Comparison of ENCODE assay signal across 8 cellular contexts in genomic region chr18:80148316-80149199, GRCh38. TPM values are rescaled to one million over a fixed set of nuclear protein-coding genes. Genes with fewer than 3 reads are reported as not detected.
DNase-seq lines count a peak whose midpoint lies in the region; FAIRE-seq and TF ChIP-seq lines count a peak whose summit lies in the region.

No MANE protein-coding gene starts in this region.

- TF ChIP-seq EP300 in neural cell (conservative IDR thresholded peaks at IDR 0.05; ENCODE audit: poor library complexity, severe bottlenecking) = no peak

- H3K4me2 ChIP-seq in endothelial cell of umbilical vein (ENCODE audit: insufficient read depth, low read length) (peak overlapping the region; percentile 93), neural cell (ENCODE audit: low read length) (no peak overlapping the region)

- POLR2A ChIA-PET in endothelial cell of umbilical vein (lab: Charles Lee) = no interaction called here

- H2AFZ ChIP-seq in endothelial cell of umbilical vein (ENCODE audit: low read depth, low read length) = peak overlapping the region; percentile 93
- H2AFZ ChIP-seq in neural cell (ENCODE audit: low read depth, low read length) = no peak overlapping the region

- H3K4me1 ChIP-seq in endothelial cell of umbilical vein (ENCODE audit: control insufficient read depth, extremely low read depth, insufficient read depth, low read length) = peaks cover 8% of the 10 kb centered on the region

- dilution Hi-C loops in endothelial cell of umbilical vein (cut with MboI; ENCODE audit: extremely low pct_ligation_motif_present, low sequenced_read_pairs) = no loop called here

- H3K9me2 ChIP-seq in neural cell (ENCODE audit: insufficient read depth, low read length) = no peaks in the 10 kb centered on the region

- DNase-seq in NCI-H345 (lab: John Stamatoyannopoulos, UW) (peak; percentile 32), NCI-H345 treated with DMSO at 0.1 percent for 48 hours (lab: John Stamatoyannopoulos, UW; ENCODE audit: unreplicated experiment) (no peak), NOMO-1 treated with DMSO at 0.1 percent for 48 hours (lab: John Stamatoyannopoulos, UW; ENCODE audit: unreplicated experiment) (peak; percentile 66), endothelial cell of umbilical vein (ENCODE audit: low read depth, low spot score) (no peak), NCI-H1930 (lab: John Stamatoyannopoulos, UW) (no peak), SHP77 treated with DMSO at 0.1 percent for 48 hours (lab: John Stamatoyannopoulos, UW) (no peak), D341Med (ENCODE audit: low spot score) (no peak)

- TF ChIP-seq CTCF in endothelial cell of umbilical vein (IDR thresholded peaks at IDR 0.05; ENCODE audit: extremely low read depth in 1 of 2, insufficient read depth in 1 of 2, low read depth in 1 of 2, low read length in 2 of 2) (no peak), neural cell (IDR thresholded peaks at IDR 0.05; ENCODE audit: poor library complexity, severe bottlenecking) (no peak)

- intact Hi-C loops in endothelial cell of umbilical vein (cut with micrococcal nuclease) = loop anchor here (5.0 kb wide), 1 partner anchor 36 kb away; no protein-coding TSS in a partner anchor

- H4K20me1 ChIP-seq in endothelial cell of umbilical vein (replicated peaks; ENCODE audit: control insufficient read depth, extremely low read depth, insufficient read depth, low read length) (no peaks in the 10 kb centered on the region), neural cell (ENCODE audit: insufficient read depth) (no peaks in the 10 kb centered on the region)

- H3K9me3 ChIP-seq in endothelial cell of umbilical vein (replicated peaks; ENCODE audit: control insufficient read depth, insufficient read depth, low read length) (no peaks in the 10 kb centered on the region), neural cell (ENCODE audit: low read length) (no peaks in the 10 kb centered on the region)

- CTCF ChIA-PET in endothelial cell of umbilical vein (lab: Charles Lee) = interaction anchor here (1.1 to 5.5 kb wide), 2 partner anchors 10 to 108 kb away, joined by 3 to 53 read pairs; no protein-coding TSS in a partner anchor

- H3K79me2 ChIP-seq in endothelial cell of umbilical vein (ENCODE audit: control insufficient read depth, insufficient read depth, low read length) (no peaks in the 10 kb centered on the region), neural cell (replicated peaks; ENCODE audit: insufficient read depth, low read length) (no peaks in the 10 kb centered on the region)

- TF ChIP-seq RAD21 in neural cell (conservative IDR thresholded peaks at IDR 0.05) = no peak

- no TSS peak for BruUV-seq in endothelial cell of umbilical vein (replicated peaks; lab: Mats Ljungman, UMichigan)

- H3F3A ChIP-seq in neural cell (ENCODE audit: insufficient read depth, low read length, poor library complexity, severe bottlenecking) = no peaks in the 10 kb centered on the region

- no peak for TF ChIP-seq POLR2A in endothelial cell of umbilical vein (IDR thresholded peaks at IDR 0.05; ENCODE audit: low read depth, low read length)

- H3K4me3 ChIP-seq in endothelial cell of umbilical vein (replicated peaks in 1 of 3; ENCODE audit: insufficient read depth in 1 of 3, low read depth in 1 of 3, low read length in 3 of 3) (peak overlapping the region; percentile 59 to 79 (median 69)), neural cell (ENCODE audit: low read length) (peak overlapping the region; percentile 69)

- H3K36me3 ChIP-seq in endothelial cell of umbilical vein (ENCODE audit: control insufficient read depth in 2 of 2, extremely low read depth in 1 of 2, insufficient read depth in 2 of 2, low read length in 2 of 2) (no peaks in the 10 kb centered on the region), neural cell (ENCODE audit: insufficient read depth, low read length) (no peaks in the 10 kb centered on the region)

- H3K9ac ChIP-seq in endothelial cell of umbilical vein (replicated peaks; ENCODE audit: extremely low read depth, insufficient read depth, low read length) (peak overlapping the region; percentile 5), neural cell (ENCODE audit: low read length) (peak overlapping the region; percentile 21)

- H3K9me1 ChIP-seq in endothelial cell of umbilical vein (replicated peaks; ENCODE audit: control insufficient read depth, extremely low read depth, insufficient read depth, low read length) = no peaks in the 10 kb centered on the region

- FAIRE-seq in endothelial cell of umbilical vein (lab: Jason Lieb, UNC) = no peak

- H3K27me3 ChIP-seq in endothelial cell of umbilical vein (ENCODE audit: control insufficient read depth in 2 of 2, insufficient read depth in 2 of 2, low read length in 2 of 2) (no peaks in the 10 kb centered on the region), neural cell (ENCODE audit: insufficient read depth, low read depth, low read length) (no peaks in the 10 kb centered on the region)

- H3K27ac ChIP-seq in endothelial cell of umbilical vein (ENCODE audit: insufficient read depth, low read depth, low read length) (no peak overlapping the region), neural cell (ENCODE audit: low read length) (no peak overlapping the region)

TF ChIP-seq in endothelial cell of umbilical vein, 7 proteins besides CTCF, POLR2A, EP300 and RAD21:
- no peak for TF ChIP-seq GATA2 (IDR thresholded peaks at IDR 0.05; ENCODE audit: insufficient read depth, insufficient read length, low read depth, low read length)
- no peak for TF ChIP-seq JUN (IDR thresholded peaks at IDR 0.05; ENCODE audit: borderline replicate concordance, insufficient read depth, insufficient read length, low read depth)
- no peak for TF ChIP-seq FOS (IDR thresholded peaks at IDR 0.05; ENCODE audit: borderline replicate concordance, insufficient read depth, low read length)
- TF ChIP-seq POLR2AphosphoS5 (IDR thresholded peaks at IDR 0.05; ENCODE audit: insufficient read depth, low read depth, low read length) = no peak

TF ChIP-seq in neural cell, 6 proteins besides CTCF, POLR2A, EP300 and RAD21:
- no peak for TF ChIP-seq EZH2 (IDR thresholded peaks at IDR 0.05; ENCODE audit: borderline replicate concordance, insufficient read depth, low read length, poor library complexity, severe bottlenecking)
- no peak for TF ChIP-seq REST (IDR thresholded peaks at IDR 0.05; ENCODE audit: borderline replicate concordance)
- TF ChIP-seq MXI1 (conservative IDR thresholded peaks at IDR 0.05; ENCODE audit: poor library complexity, severe bottlenecking) = no peak
- TF ChIP-seq SMC3 (conservative IDR thresholded peaks at IDR 0.05; ENCODE audit: poor library complexity) = no peak
- TF ChIP-seq TAF1 (IDR thresholded peaks at IDR 0.05; ENCODE audit: low read depth) = no peak
- TF ChIP-seq POLR2AphosphoS5 (IDR thresholded peaks at IDR 0.05) = no peak

RNA-seq across cellular contexts. Expression of gene ADNP2, which starts 39.5 kb away (rescaled TPM):
- total RNA-seq in endothelial cell of umbilical vein = 19.8 and 20.6 TPM in 2 replicates
- polyA plus RNA-seq in endothelial cell of umbilical vein (8.5 and 10.2 TPM in 2 replicates), neural cell (15.8 and 16.9 TPM in 2 replicates)
- polyA plus RNA-seq in endothelial cell of umbilical vein (2011; cell fraction: cytosol; rRNA removed) = 8.0 TPM in 2 replicates
- 13.5 and 15.8 TPM in 2 replicates for polyA plus RNA-seq in endothelial cell of umbilical vein (2011; cell fraction: nucleus; rRNA removed)
- 10.7 and 13.7 TPM in 2 replicates for polyA plus RNA-seq in endothelial cell of umbilical vein (2012)
- polyA minus RNA-seq in endothelial cell of umbilical vein (18.1 and 19.3 TPM in 2 replicates), neural cell (52.3 and 54.5 TPM in 2 replicates)
- polyA minus RNA-seq in endothelial cell of umbilical vein (2011; cell fraction: cytosol; rRNA and poly(A)+ RNA removed) = 15.2 TPM
- polyA minus RNA-seq in endothelial cell of umbilical vein (2011; cell fraction: nucleus; rRNA and poly(A)+ RNA removed) = 14.4 and 19.8 TPM in 2 replicates

Comparison
In these comparisons a context has a peak if more than half of its experiments do, and no peak if none do; other contexts are left out.
1. DNase-seq: peak in NCI-H345 (single experiment) and NOMO-1 treated with DMSO at 0.1 percent for 48 hours (single experiment); none in NCI-H345 treated with DMSO at 0.1 percent for 48 hours (single experiment), endothelial cell of umbilical vein (single experiment), NCI-H1930 (0 of 2), SHP77 treated with DMSO at 0.1 percent for 48 hours (single experiment) and D341Med (single experiment).